ENCODE assay signal across 8 cellular contexts in genomic region chr9:126516936-126517750, GRCh38.
DNase-seq lines count a peak whose midpoint lies in the region; ATAC-seq and TF ChIP-seq lines count a peak whose summit lies in the region.

No MANE protein-coding gene starts in this region.

- ATAC-seq in GM21390 (IDR thresholded peaks at IDR 0.05; ENCODE audit: unreplicated experiment): no peak
- ATAC-seq in HG03442 (IDR thresholded peaks at IDR 0.05; ENCODE audit: unreplicated experiment): no peak

- 0 out of 2 replicates have a peak, but pooled peaks cover 5% of the 10 kb centered on the region for H3F3A ChIP-seq in PC-9 (ENCODE audit: insufficient read depth, low read depth)

- H3K27me3 ChIP-seq in BJ (ENCODE audit: control insufficient read depth, insufficient read depth, low read length) (peaks cover 6% of the 10 kb centered on the region), HAP-1 (ENCODE audit: low read depth) (no peaks in the 10 kb centered on the region), PC-9 (ENCODE audit: insufficient read depth, low read depth) (peaks cover 57% of the 10 kb centered on the region)

- no peak for TF ChIP-seq CTCF in BJ (IDR thresholded peaks at IDR 0.05; ENCODE audit: insufficient read depth, low read depth, low read length)
- no peak for TF ChIP-seq CTCF in PC-9 (conservative IDR thresholded peaks at IDR 0.05)
- no peak for TF ChIP-seq CTCF in astrocyte of the cerebellum (IDR thresholded peaks at IDR 0.05; ENCODE audit: low read depth, low read length, missing control alignments)

- intact Hi-C loops in PC-9 (cut with micrococcal nuclease; ENCODE audit: unreplicated experiment): no loop called here

- 0 out of 2 replicates have a peak overlapping the region, but pooled peaks have one; percentile 14 for H2AFZ ChIP-seq in PC-9

- in situ Hi-C loops in HAP-1 (cut with MboI; ENCODE audit: low sequenced_read_pairs) (no loop called here), astrocyte of the cerebellum (cut with HindIII; ENCODE audit: low sequenced_read_pairs) (no loop called here)

- H3K4me1 ChIP-seq in HAP-1: peaks cover 17% of the 10 kb centered on the region
- H3K4me1 ChIP-seq in PC-9 (replicated peaks; ENCODE audit: insufficient read depth): no peaks in the 10 kb centered on the region

- H3K9me2 ChIP-seq in PC-9 (ENCODE audit: insufficient read depth): no peaks in the 10 kb centered on the region

- H3K9me3 ChIP-seq in HAP-1 (no peaks in the 10 kb centered on the region), PC-9 (ENCODE audit: insufficient read depth, low read depth) (no peaks in the 10 kb centered on the region)

- BruUV-seq in PC-9 (replicated peaks; lab: Mats Ljungman, UMichigan): no TSS peak

- no peak overlapping the region for H3K27ac ChIP-seq in PC-9

- H4K20me1 ChIP-seq in PC-9 (ENCODE audit: insufficient read depth): no peaks in the 10 kb centered on the region

- H3K79me2 ChIP-seq in PC-9 (ENCODE audit: low read depth): no peaks in the 10 kb centered on the region

- DNase-seq in BJ (ENCODE audit: low read depth) (peak; percentile 89), HAP-1 (ENCODE audit: low spot score in 2 of 2) (peak; percentile 50 to 77), PC-9 (peak; percentile 38 to 62), astrocyte of the cerebellum (ENCODE audit: low read depth) (peak; percentile 35), iris pigment epithelial cell (ENCODE audit: low read depth) (peak; percentile 83)
- peak; percentile 51 to 63 (median 59) for DNase-seq in stimulated activated CD4-positive, alpha-beta T cell treated with anti-CD3 and anti-CD28 coated beads, Interleukin-12 subunit alpha, Interleukin-12 subunit beta, amount 100 ng/mL, for 48 hours (ENCODE audit: low read depth in 2 of 3, low spot score in 1 of 3)

- peak overlapping the region; percentile 68 for H3K4me2 ChIP-seq in PC-9

- CTCF ChIA-PET in BJ (lab: Yijun Ruan, JAX) (interaction anchor here (0.7 to 12.1 kb wide), 6 partner anchors 8 to 39 kb away, joined by 3 to 137 read pairs (median 4); no protein-coding TSS in a partner anchor), PC-9 (lab: Charles Lee) (interaction anchor here (1.2 kb wide), 1 partner anchor 17 kb away, joined by 4 read pairs; no protein-coding TSS in a partner anchor)

- H3K4me3 ChIP-seq in BJ (ENCODE audit: low read depth, low read length) (peak overlapping the region; percentile 38), HAP-1 (peak overlapping the region; percentile 3; the same call in 1 of the 2 replicates), PC-9 (peak overlapping the region; percentile 36; the same call in 1 of the 2 replicates), astrocyte of the cerebellum (ENCODE audit: low read depth, low read length) (peak overlapping the region; percentile 30)

- POLR2A ChIA-PET in BJ (lab: Charles Lee) (no interaction called here), PC-9 (lab: Charles Lee; ENCODE audit: unreplicated experiment) (no interaction called here)

- H3K36me3 ChIP-seq in BJ (ENCODE audit: control insufficient read depth, insufficient read depth, low read length) (no peaks in the 10 kb centered on the region), HAP-1 (replicated peaks) (no peaks in the 10 kb centered on the region), PC-9 (ENCODE audit: low read depth) (no peaks in the 10 kb centered on the region)

Comparison
In these comparisons a context has a peak if more than half of its experiments do, and no peak if none do; other contexts are left out.
1. DNase-seq: peak in every context shown above with its lines; median percentile 89 in BJ; 83 in iris pigment epithelial cell; 64 in HAP-1; 59 in stimulated activated CD4-positive, alpha-beta T cell treated with anti-CD3 and anti-CD28 coated beads, Interleukin-12 subunit alpha, Interleukin-12 subunit beta, amount 100 ng/mL, for 48 hours; 50 in PC-9; 35 in astrocyte of the cerebellum.